In the genomic region with DNA sequence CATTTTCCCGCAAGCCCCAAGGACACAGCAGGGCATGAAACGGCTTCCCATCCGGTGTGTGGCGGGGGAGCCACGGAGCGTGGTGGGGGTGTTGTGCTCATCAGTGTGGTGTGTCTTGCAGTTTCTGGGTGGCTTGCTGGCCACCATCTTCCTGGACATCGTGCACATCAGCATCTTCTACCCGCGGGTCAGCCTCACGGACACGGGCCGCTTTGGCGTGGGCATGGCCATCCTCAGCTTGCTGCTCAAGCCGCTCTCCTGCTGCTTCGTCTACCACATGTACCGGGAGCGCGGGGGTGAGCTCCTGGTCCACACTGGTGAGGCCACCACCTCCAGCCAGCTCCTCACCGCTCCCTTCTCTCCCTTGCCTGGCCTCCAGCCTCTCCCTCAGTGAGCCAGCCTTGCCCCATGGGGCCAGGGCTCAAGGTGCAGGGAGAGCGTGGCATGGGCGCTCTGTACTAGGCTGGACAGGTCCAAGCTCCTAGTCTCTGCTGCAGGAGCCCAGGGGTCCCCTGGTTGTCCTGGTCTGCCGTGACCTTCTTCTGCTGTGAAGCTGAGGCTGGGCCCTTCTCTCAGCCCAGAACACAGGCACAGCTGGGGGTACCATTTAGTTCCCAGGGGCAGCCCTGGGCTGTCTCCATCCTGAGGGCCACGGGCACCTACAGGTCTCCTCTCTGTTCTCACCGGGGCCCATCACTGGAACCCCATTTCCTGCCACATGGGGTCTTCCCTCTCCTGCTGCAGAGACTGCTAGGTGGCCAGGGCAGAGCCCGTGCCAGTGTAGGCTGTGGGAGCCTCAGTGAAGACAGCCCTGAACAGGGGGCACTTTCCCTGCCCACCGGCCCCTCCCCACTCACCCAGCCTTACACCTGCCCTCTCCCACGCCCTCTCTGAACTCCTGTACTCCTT, we compare ENCODE assay signal across 1 cellular context.
TF ChIP-seq lines count a peak whose summit lies in the region.

No MANE protein-coding gene starts in this region.

TF ChIP-seq in HepG2, 621 proteins besides CTCF, POLR2A, EP300 and RAD21 (continued from another document):
- TF ChIP-seq, protein P1, sequence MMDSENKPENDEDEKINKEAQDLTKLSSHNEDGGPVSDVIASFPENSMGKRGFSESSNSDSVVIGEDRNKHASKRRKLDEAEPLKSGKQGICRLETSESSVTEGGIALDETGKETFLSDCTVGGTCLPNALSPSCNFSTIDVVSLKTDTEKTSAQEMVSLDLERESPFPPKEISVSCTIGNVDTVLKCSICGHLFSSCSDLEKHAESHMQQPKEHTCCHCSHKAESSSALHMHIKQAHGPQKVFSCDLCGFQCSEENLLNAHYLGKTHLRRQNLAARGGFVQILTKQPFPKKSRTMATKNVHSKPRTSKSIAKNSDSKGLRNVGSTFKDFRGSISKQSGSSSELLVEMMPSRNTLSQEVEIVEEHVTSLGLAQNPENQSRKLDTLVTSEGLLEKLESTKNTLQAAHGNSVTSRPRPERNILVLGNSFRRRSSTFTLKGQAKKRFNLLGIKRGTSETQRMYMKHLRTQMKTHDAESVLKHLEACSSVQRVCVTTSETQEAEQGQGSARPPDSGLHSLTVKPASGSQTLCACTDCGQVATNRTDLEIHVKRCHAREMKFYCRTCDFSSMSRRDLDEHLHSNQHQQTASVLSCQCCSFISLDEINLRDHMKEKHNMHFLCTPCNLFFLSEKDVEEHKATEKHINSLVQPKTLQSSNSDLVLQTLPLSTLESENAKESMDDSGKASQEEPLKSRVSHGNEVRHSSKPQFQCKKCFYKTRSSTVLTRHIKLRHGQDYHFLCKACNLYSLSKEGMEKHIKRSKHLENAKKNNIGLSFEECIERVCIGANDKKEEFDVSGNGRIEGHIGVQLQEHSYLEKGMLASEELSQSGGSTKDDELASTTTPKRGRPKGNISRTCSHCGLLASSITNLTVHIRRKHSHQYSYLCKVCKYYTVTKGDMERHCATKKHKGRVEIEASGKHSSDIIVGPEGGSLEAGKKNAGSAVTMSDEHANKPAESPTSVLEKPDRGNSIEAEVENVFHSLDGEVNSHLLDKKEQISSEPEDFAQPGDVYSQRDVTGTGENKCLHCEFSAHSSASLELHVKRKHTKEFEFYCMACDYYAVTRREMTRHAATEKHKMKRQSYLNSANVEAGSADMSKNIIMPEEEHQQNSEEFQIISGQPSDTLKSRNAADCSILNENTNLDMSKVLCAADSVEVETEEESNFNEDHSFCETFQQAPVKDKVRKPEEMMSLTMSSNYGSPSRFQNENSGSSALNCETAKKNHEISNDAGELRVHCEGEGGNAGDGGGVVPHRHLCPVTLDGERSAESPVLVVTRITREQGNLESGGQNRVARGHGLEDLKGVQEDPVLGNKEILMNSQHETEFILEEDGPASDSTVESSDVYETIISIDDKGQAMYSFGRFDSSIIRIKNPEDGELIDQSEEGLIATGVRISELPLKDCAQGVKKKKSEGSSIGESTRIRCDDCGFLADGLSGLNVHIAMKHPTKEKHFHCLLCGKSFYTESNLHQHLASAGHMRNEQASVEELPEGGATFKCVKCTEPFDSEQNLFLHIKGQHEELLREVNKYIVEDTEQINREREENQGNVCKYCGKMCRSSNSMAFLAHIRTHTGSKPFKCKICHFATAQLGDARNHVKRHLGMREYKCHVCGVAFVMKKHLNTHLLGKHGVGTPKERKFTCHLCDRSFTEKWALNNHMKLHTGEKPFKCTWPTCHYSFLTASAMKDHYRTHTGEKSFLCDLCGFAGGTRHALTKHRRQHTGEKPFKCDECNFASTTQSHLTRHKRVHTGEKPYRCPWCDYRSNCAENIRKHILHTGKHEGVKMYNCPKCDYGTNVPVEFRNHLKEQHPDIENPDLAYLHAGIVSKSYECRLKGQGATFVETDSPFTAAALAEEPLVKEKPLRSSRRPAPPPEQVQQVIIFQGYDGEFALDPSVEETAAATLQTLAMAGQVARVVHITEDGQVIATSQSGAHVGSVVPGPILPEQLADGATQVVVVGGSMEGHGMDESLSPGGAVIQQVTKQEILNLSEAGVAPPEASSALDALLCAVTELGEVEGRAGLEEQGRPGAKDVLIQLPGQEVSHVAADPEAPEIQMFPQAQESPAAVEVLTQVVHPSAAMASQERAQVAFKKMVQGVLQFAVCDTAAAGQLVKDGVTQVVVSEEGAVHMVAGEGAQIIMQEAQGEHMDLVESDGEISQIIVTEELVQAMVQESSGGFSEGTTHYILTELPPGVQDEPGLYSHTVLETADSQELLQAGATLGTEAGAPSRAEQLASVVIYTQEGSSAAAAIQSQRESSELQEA (CRISPR knock-in tag; IDR thresholded peaks at IDR 0.05; ENCODE audit: not compliant biosample characterization), result no peak
- TF ChIP-seq SMC3 (IDR thresholded peaks at IDR 0.05; ENCODE audit: low read length) (no peak), SETDB1 (CRISPR knock-in tag; IDR thresholded peaks at IDR 0.05; ENCODE audit: borderline replicate concordance) (no peak)
